In genomic region chr3:4271834-4272233, GRCh38 we compare ENCODE assay signal across 8 cellular contexts. TPM values are rescaled to one million over a fixed set of nuclear protein-coding genes. Genes with fewer than 3 reads are reported as not detected.
A peak's percentile ranks its signal among the peaks of the same experiment; 100 is the strongest.
DNase-seq lines count a peak whose midpoint lies in the region; ATAC-seq and TF ChIP-seq lines count a peak whose summit lies in the region.

No MANE protein-coding gene starts in this region.

- H4K20me1 ChIP-seq in Karpas-422 (ENCODE audit: insufficient read depth, low read depth, low read length), result no peaks in the 10 kb centered on the region

- H3K36me3 Mint-ChIP-seq in brain, result no peaks in the 10 kb centered on the region
- H3K36me3 Mint-ChIP-seq in stimulated activated effector memory CD8-positive, alpha-beta T cell treated with anti-CD3 and anti-CD28 coated beads, Interleukin-12 subunit alpha, Interleukin-12 subunit beta, amount 100 ng/mL, for 72 hours, result no peaks in the 10 kb centered on the region

- peak; percentile 70 to 80 for TF ChIP-seq CTCF in brain (conservative IDR thresholded peaks at IDR 0.05)
- peak; percentile 44 for TF ChIP-seq CTCF in lower lobe of right lung (IDR thresholded peaks at IDR 0.05)

- H3K27me3 ChIP-seq in Karpas-422 (ENCODE audit: low read length), result no peaks in the 10 kb centered on the region
- no peaks in the 10 kb centered on the region for H3K27me3 ChIP-seq in lower lobe of right lung (ENCODE audit: low read depth)

- ATAC-seq in lower lobe of right lung (peak; percentile 49 to 56), GM21381 (IDR thresholded peaks at IDR 0.05; ENCODE audit: unreplicated experiment) (no peak)
- no peak for ATAC-seq in stimulated activated effector memory CD8-positive, alpha-beta T cell treated with anti-CD3 and anti-CD28 coated beads, Interleukin-12 subunit alpha, Interleukin-12 subunit beta, amount 100 ng/mL, for 72 hours

- no peak overlapping the region for H3K4me3 Mint-ChIP-seq in brain
- H3K4me3 Mint-ChIP-seq in stimulated activated effector memory CD8-positive, alpha-beta T cell treated with anti-CD3 and anti-CD28 coated beads, Interleukin-12 subunit alpha, Interleukin-12 subunit beta, amount 100 ng/mL, for 72 hours, result no peak overlapping the region

- H3K9ac ChIP-seq in Karpas-422 (ENCODE audit: low read length), result no peak overlapping the region

- peak; percentile 22 for DNase-seq in DMS114 treated with DMSO at 0.1 percent for 48 hours (lab: John Stamatoyannopoulos, UW; ENCODE audit: unreplicated experiment)
- DNase-seq in Karpas-422, result peak; percentile 74
- no peak for DNase-seq in lower lobe of right lung
- DNase-seq in posterior vena cava (ENCODE audit: low spot score), result no peak
- DNase-seq in COR-L47 (lab: John Stamatoyannopoulos, UW), result no peak
- DNase-seq in stimulated activated effector memory CD8-positive, alpha-beta T cell treated with anti-CD3 and anti-CD28 coated beads, Interleukin-12 subunit alpha, Interleukin-12 subunit beta, amount 100 ng/mL, for 72 hours (ENCODE audit: low spot score in 2 of 2), result no peak

- intact Hi-C loops in lower lobe of right lung (cut with DNase I) (loop anchor here (10.0 kb wide), 1 partner anchor 1067 kb away; no protein-coding TSS in a partner anchor), posterior vena cava (cut with DNase I) (no loop called here)

- H3K4me1 Mint-ChIP-seq in brain, result no peaks in the 10 kb centered on the region
- no peaks in the 10 kb centered on the region for H3K4me1 Mint-ChIP-seq in stimulated activated effector memory CD8-positive, alpha-beta T cell treated with anti-CD3 and anti-CD28 coated beads, Interleukin-12 subunit alpha, Interleukin-12 subunit beta, amount 100 ng/mL, for 72 hours

- H3K4me3 ChIP-seq in Karpas-422 (ENCODE audit: low read length) (no peak overlapping the region), lower lobe of right lung (no peak overlapping the region)

- H3K27ac ChIP-seq in Karpas-422 (ENCODE audit: low read length) (no peak overlapping the region), lower lobe of right lung (no peak overlapping the region)

- H3K9me2 ChIP-seq in Karpas-422 (replicated peaks; ENCODE audit: insufficient read depth, low read length), result no peaks in the 10 kb centered on the region

- H3K9me3 ChIP-seq in Karpas-422 (ENCODE audit: low read length), result no peaks in the 10 kb centered on the region
- H3K9me3 ChIP-seq in lower lobe of right lung, result no peaks in the 10 kb centered on the region

- H3K4me1 ChIP-seq in Karpas-422 (ENCODE audit: low read length), result no peaks in the 10 kb centered on the region; the same call in 1 of the 2 replicates
- peaks cover 11% of the 10 kb centered on the region for H3K4me1 ChIP-seq in lower lobe of right lung

- no peaks in the 10 kb centered on the region for H3K79me2 ChIP-seq in Karpas-422 (ENCODE audit: low read length)

- H2AFZ ChIP-seq in Karpas-422 (ENCODE audit: low read length), result no peak overlapping the region

- H3K9me3 Mint-ChIP-seq in brain, result peaks cover 0 to 3% (median 2%) of the 10 kb centered on the region in 5 experiments
- no peaks in the 10 kb centered on the region for H3K9me3 Mint-ChIP-seq in stimulated activated effector memory CD8-positive, alpha-beta T cell treated with anti-CD3 and anti-CD28 coated beads, Interleukin-12 subunit alpha, Interleukin-12 subunit beta, amount 100 ng/mL, for 72 hours

- H3K27ac Mint-ChIP-seq in brain, result peak overlapping the region in 1 of 5 experiments; percentile 50
- no peak overlapping the region for H3K27ac Mint-ChIP-seq in stimulated activated effector memory CD8-positive, alpha-beta T cell treated with anti-CD3 and anti-CD28 coated beads, Interleukin-12 subunit alpha, Interleukin-12 subunit beta, amount 100 ng/mL, for 72 hours

- no peak overlapping the region for H3K4me2 ChIP-seq in Karpas-422 (ENCODE audit: low read depth, low read length, poor library complexity, severe bottlenecking)

- peaks cover 4% of the 10 kb centered on the region for H3K27me3 Mint-ChIP-seq in brain

- H3K36me3 ChIP-seq in Karpas-422 (ENCODE audit: insufficient read depth, low read length), result no peaks in the 10 kb centered on the region
- no peaks in the 10 kb centered on the region for H3K36me3 ChIP-seq in lower lobe of right lung

RNA-seq across cellular contexts. Expression of gene SETMAR, which starts 31.3 kb away (rescaled TPM):
- total RNA-seq in Karpas-422 (2014; rRNA removed; shearing (Covaris generic); ENCODE audit: low replicate concordance), result 6.0 and 16.9 TPM in 2 replicates
- 9.5 TPM for polyA plus RNA-seq in brain (ENCODE audit: insufficient read depth, low read depth, low replicate concordance)
- 14.1 TPM for total RNA-seq in lower lobe of right lung
- 10 to 100 TPM; 20.7 to 25.8 TPM for total RNA-seq in posterior vena cava

Comparison
In these comparisons a context has a peak if more than half of its experiments do, and no peak if none do; other contexts are left out.
1. DNase-seq: peak in DMS114 treated with DMSO at 0.1 percent for 48 hours (single experiment) and Karpas-422 (single experiment); none in lower lobe of right lung (single experiment), posterior vena cava (single experiment), COR-L47 (single experiment) and stimulated activated effector memory CD8-positive, alpha-beta T cell treated with anti-CD3 and anti-CD28 coated beads, Interleukin-12 subunit alpha, Interleukin-12 subunit beta, amount 100 ng/mL, for 72 hours (0 of 2).
2. ATAC-seq: peak in lower lobe of right lung (2 of 2); none in GM21381 (single experiment) and stimulated activated effector memory CD8-positive, alpha-beta T cell treated with anti-CD3 and anti-CD28 coated beads, Interleukin-12 subunit alpha, Interleukin-12 subunit beta, amount 100 ng/mL, for 72 hours (single experiment).